In genomic region chr4:139857021-139857420, GRCh38 we compare ENCODE assay signal across 1 cellular context.
A peak's percentile ranks its signal among the peaks of the same experiment; 100 is the strongest.
TF ChIP-seq lines count a peak whose summit lies in the region.

No MANE protein-coding gene starts in this region.

TF ChIP-seq in HepG2, 621 proteins besides CTCF, POLR2A, EP300 and RAD21 (continued from another document and continues in another):
- TF ChIP-seq LRRFIP1 (CRISPR knock-in tag; conservative IDR thresholded peaks at IDR 0.05) (no peak), ADNP (CRISPR knock-in tag; IDR thresholded peaks at IDR 0.05) (no peak), MIER2 (CRISPR knock-in tag; IDR thresholded peaks at IDR 0.05) (no peak), NR2F1 (CRISPR knock-in tag; IDR thresholded peaks at IDR 0.05) (no peak), ZNF660 (CRISPR knock-in tag; IDR thresholded peaks at IDR 0.05; ENCODE audit: borderline replicate concordance, low read depth) (no peak), ZBTB46 (CRISPR knock-in tag; IDR thresholded peaks at IDR 0.05; ENCODE audit: borderline replicate concordance) (no peak), STAT6 (CRISPR knock-in tag; IDR thresholded peaks at IDR 0.05; ENCODE audit: borderline replicate concordance) (peak; percentile 31; the same call in 1 of the 2 replicates), DZIP1 (CRISPR knock-in tag; IDR thresholded peaks at IDR 0.05) (no peak), XRCC5 (optimal IDR thresholded peaks at IDR 0.05; ENCODE audit: low read length) (peak; percentile 34), HNF4G (IDR thresholded peaks at IDR 0.05; ENCODE audit: borderline replicate concordance, low read depth, low read length) (no peak), HNF4G (CRISPR knock-in tag; IDR thresholded peaks at IDR 0.05; ENCODE audit: borderline replicate concordance, low read depth) (no peak), ZNF546 (CRISPR knock-in tag; conservative IDR thresholded peaks at IDR 0.05) (no peak), KAT2B (IDR thresholded peaks at IDR 0.05; ENCODE audit: borderline replicate concordance, low read depth, low read length) (no peak), PAF1 (CRISPR knock-in tag; IDR thresholded peaks at IDR 0.05) (no peak), ZNF251 (CRISPR knock-in tag; IDR thresholded peaks at IDR 0.05) (no peak), ELK4 (CRISPR knock-in tag; IDR thresholded peaks at IDR 0.05; ENCODE audit: borderline replicate concordance) (no peak), SMAD1 (CRISPR knock-in tag; IDR thresholded peaks at IDR 0.05; ENCODE audit: borderline replicate concordance, low read depth) (no peak), ZNF414 (CRISPR knock-in tag; IDR thresholded peaks at IDR 0.05) (no peak), ZKSCAN8 (CRISPR knock-in tag; IDR thresholded peaks at IDR 0.05; ENCODE audit: borderline replicate concordance) (no peak; the same call in 1 of the 2 replicates), FOXC1 (CRISPR knock-in tag; IDR thresholded peaks at IDR 0.05; ENCODE audit: borderline replicate concordance) (no peak), ZNF274 (CRISPR knock-in tag; IDR thresholded peaks at IDR 0.05) (no peak), SMAD3 (CRISPR knock-in tag; IDR thresholded peaks at IDR 0.05) (no peak), RBM22 (optimal IDR thresholded peaks at IDR 0.05; ENCODE audit: low read length) (no peak), ISL2 (CRISPR knock-in tag; IDR thresholded peaks at IDR 0.05) (peak; percentile 80), KLF16 (CRISPR knock-in tag; IDR thresholded peaks at IDR 0.05) (no peak), RERE (CRISPR knock-in tag; IDR thresholded peaks at IDR 0.05; ENCODE audit: low read depth) (peak; percentile 51; the same call in 1 of the 2 replicates), REL (CRISPR knock-in tag; conservative IDR thresholded peaks at IDR 0.05) (no peak), ZNF484 (CRISPR knock-in tag; IDR thresholded peaks at IDR 0.05; ENCODE audit: borderline replicate concordance, low read depth) (no peak), HNF4A (CRISPR knock-in tag; IDR thresholded peaks at IDR 0.05) (peak; percentile 64), ZFP91 (CRISPR knock-in tag; IDR thresholded peaks at IDR 0.05; ENCODE audit: borderline replicate concordance) (no peak), GTF2F1 (IDR thresholded peaks at IDR 0.05; ENCODE audit: low read length) (no peak), ZNF143 (CRISPR knock-in tag; IDR thresholded peaks at IDR 0.05) (no peak), IRX3 (CRISPR knock-in tag; IDR thresholded peaks at IDR 0.05; ENCODE audit: borderline replicate concordance, low read depth) (no peak), DNMT3B (CRISPR knock-in tag; conservative IDR thresholded peaks at IDR 0.05) (no peak), ZXDC (CRISPR knock-in tag; IDR thresholded peaks at IDR 0.05) (no peak), MBNL3 (CRISPR knock-in tag; conservative IDR thresholded peaks at IDR 0.05) (no peak), FOXO1 (CRISPR knock-in tag; IDR thresholded peaks at IDR 0.05) (peak; percentile 74), TBX3 (IDR thresholded peaks at IDR 0.05; ENCODE audit: borderline replicate concordance) (no peak), MED13 (CRISPR knock-in tag; IDR thresholded peaks at IDR 0.05) (no peak)
